ENCODE assay signal across 8 cellular contexts in the genomic region with DNA sequence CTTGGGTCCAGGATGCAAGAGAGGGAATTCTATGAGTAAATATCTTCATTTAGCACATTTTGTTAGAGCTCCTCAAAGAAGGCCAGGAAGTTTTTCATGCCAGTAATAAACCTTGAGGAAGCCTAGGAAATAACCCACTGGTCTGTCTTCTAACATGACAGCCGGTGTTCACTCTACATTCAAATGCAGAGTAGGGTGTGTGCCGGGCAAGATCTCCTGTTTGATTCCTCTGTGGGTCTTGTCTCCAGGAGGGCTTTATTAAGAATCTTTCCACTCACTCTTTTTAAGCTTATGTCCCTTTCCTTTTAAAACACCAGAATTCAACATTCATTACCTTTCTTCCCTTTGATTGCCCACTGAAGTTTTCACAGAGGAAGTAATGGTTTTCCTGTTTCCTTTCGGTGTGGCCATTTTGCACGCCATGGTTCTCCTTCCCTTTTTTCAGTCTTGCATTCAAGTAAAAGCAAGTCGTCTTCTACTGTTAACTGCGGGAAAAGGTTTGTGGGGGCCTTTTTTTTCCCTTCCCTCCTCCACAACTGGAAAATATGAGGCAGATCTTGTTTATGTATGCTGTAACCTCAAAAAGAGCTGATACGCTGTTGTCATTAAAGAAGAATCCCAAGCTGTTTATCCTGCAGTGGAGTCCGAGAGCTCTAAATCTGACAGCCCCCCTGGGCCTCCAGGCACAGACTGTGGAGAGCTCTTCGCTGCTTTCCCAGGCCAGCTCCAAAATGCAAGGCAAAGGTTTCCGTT. TPM values are rescaled to one million over a fixed set of nuclear protein-coding genes. Genes with fewer than 3 reads are reported as not detected.
DNase-seq lines count a peak whose midpoint lies in the region; ATAC-seq, FAIRE-seq and TF ChIP-seq lines count a peak whose summit lies in the region.

No MANE protein-coding gene starts in this region.

- no peak; a peak in 1 of 4 replicates for TF ChIP-seq RAD21 in H1 (IDR thresholded peaks at IDR 0.05 in 1 of 2, conservative IDR thresholded peaks at IDR 0.05 in 1 of 2; ENCODE audit: low read depth in 2 of 2, low read length in 2 of 2)

- H3K79me1 ChIP-seq in H1 (ENCODE audit: low read depth, low read length): no peaks in the 10 kb centered on the region

- H2AFZ ChIP-seq in H1 (ENCODE audit: low read length): no peak overlapping the region

- intact Hi-C loops in natural killer cell (cut with micrococcal nuclease): no loop called here

- no peaks in the 10 kb centered on the region for H3K36me3 ChIP-seq in H1 (ENCODE audit: control insufficient read depth in 2 of 4, insufficient read depth in 4 of 4, low read length in 3 of 4)
- H3K36me3 ChIP-seq in H7 (replicated peaks; ENCODE audit: control insufficient read depth, insufficient read depth, low read length): no peaks in the 10 kb centered on the region

- no peaks in the 10 kb centered on the region for H3K36me3 Mint-ChIP-seq in natural killer cell

- ATAC-seq in natural killer cell (peak in 1 of 3 donors; percentile 24), GM19397 (IDR thresholded peaks at IDR 0.05; ENCODE audit: unreplicated experiment) (no peak)

- H2AK5ac ChIP-seq in H1 (ENCODE audit: low read depth, low read length): no peak overlapping the region

- no peak for FAIRE-seq in H1 (lab: Jason Lieb, UNC)

- H3K23me2 ChIP-seq in H1 (ENCODE audit: low read depth, low read length): no peaks in the 10 kb centered on the region

- peak overlapping the region in 1 of 2 experiments; percentile 20; a peak in 3 of 4 replicates for H3K4me2 ChIP-seq in H1 (ENCODE audit: insufficient read depth in 1 of 2, low read depth in 2 of 2, low read length in 2 of 2)

- TF ChIP-seq POLR2A in H1 (IDR thresholded peaks at IDR 0.05; ENCODE audit: control extremely low read depth in 1 of 2, low read depth in 2 of 2, low read length in 2 of 2): no peak

- TF ChIP-seq CTCF in H1 (IDR thresholded peaks at IDR 0.05; ENCODE audit: control extremely low read depth in 1 of 3, insufficient read depth in 1 of 3, low read depth in 1 of 3, low read length in 3 of 3) (no peak), natural killer cell (IDR thresholded peaks at IDR 0.05) (no peak)

- H4K8ac ChIP-seq in H1 (ENCODE audit: extremely low read depth, insufficient read depth, low read length): no peak overlapping the region

- H3K14ac ChIP-seq in H1 (ENCODE audit: insufficient read length): no peak overlapping the region

- H3K4me1 Mint-ChIP-seq in natural killer cell: peaks cover 60 to 63% of the 10 kb centered on the region in 2 donors

- no peak overlapping the region; a peak in 1 of 8 replicates for H3K4me3 ChIP-seq in H1 (ENCODE audit: extremely low read depth in 1 of 4, insufficient read depth in 2 of 4, low read depth in 3 of 4, low read length in 4 of 4)
- no peak overlapping the region for H3K4me3 ChIP-seq in H7 (ENCODE audit: insufficient read depth, low read depth, low read length)

- no peak overlapping the region for H3K4ac ChIP-seq in H1 (replicated peaks; ENCODE audit: insufficient read length, low read depth, low read length)

- peaks cover 2 to 6% (median 4%) of the 10 kb centered on the region in 4 experiments; a peak in 3 of 7 replicates for H3K4me1 ChIP-seq in H1 (replicated peaks in 1 of 4; ENCODE audit: control insufficient read depth in 3 of 4, insufficient read depth in 4 of 4, low read length in 3 of 4)

- peak overlapping the region; percentile 75 to 77 for H3K27ac Mint-ChIP-seq in natural killer cell

- H2BK20ac ChIP-seq in H1 (ENCODE audit: low read length): no peak overlapping the region; the same call in 1 of the 2 replicates

- H2BK5ac ChIP-seq in H1 (ENCODE audit: low read depth, low read length): no peak overlapping the region

- DNase-seq in stimulated activated CD4-positive, alpha-beta T cell treated with anti-CD3 and anti-CD28 coated beads, Interleukin-15, amount 100 ng/mL, for 24 hours: peak; percentile 22
- no peak for DNase-seq in stimulated activated CD4-positive, alpha-beta T cell treated with anti-CD3 and anti-CD28 coated beads, Interleukin-4, amount 100 ng/mL, for 4 hours
- DNase-seq in SIG-M5 treated with dmso at 0.1 percent for 504 hours (lab: John Stamatoyannopoulos, UW; ENCODE audit: unreplicated experiment): peak; percentile 93
- DNase-seq in H1 (ENCODE audit: low read depth in 1 of 2, low spot score in 2 of 2): peak in 1 of 2 experiments; percentile 1
- no peak for DNase-seq in natural killer cell
- DNase-seq in H7: no peak
- DNase-seq in COR-L47 (lab: John Stamatoyannopoulos, UW): no peak

- H3K4me3 Mint-ChIP-seq in natural killer cell: peak overlapping the region; percentile 78

- no peak overlapping the region for H4K5ac ChIP-seq in H1 (ENCODE audit: insufficient read length, low read depth, low read length)

- H3K18ac ChIP-seq in H1 (ENCODE audit: extremely low read depth, low read length): no peak overlapping the region

- H3K9ac ChIP-seq in H1 (replicated peaks in 1 of 4; ENCODE audit: extremely low read depth in 1 of 4, low read depth in 3 of 4, low read length in 3 of 4): no peak overlapping the region

- H3K79me2 ChIP-seq in H1 (ENCODE audit: control insufficient read depth in 1 of 2, insufficient read depth in 2 of 2, low read length in 2 of 2): no peaks in the 10 kb centered on the region

- H3K23ac ChIP-seq in H1 (ENCODE audit: insufficient read length): no peak overlapping the region

- H3K9me3 ChIP-seq in H1 (ENCODE audit: insufficient read depth in 2 of 2, low read depth in 1 of 2, low read length in 1 of 2): no peaks in the 10 kb centered on the region

- H3K27me3 ChIP-seq in H1 (replicated peaks in 1 of 4; ENCODE audit: control insufficient read depth in 3 of 4, extremely low read depth in 1 of 4, insufficient read depth in 3 of 4, low read length in 3 of 4) (no peaks in the 10 kb centered on the region), H7 (ENCODE audit: control insufficient read depth, insufficient read depth, low read length) (no peaks in the 10 kb centered on the region)

- WGBS in H1 (ENCODE audit: extremely low coverage in 1 of 2, insufficient coverage in 1 of 2, insufficient read length in 1 of 2, insufficient replicate concordance in 2 of 2, low coverage in 1 of 2, low lambda C conversion rate in 2 of 2, missing lambda C conversion rate in 1 of 2), 2 experiments: 58% methylated on average over 10 of the region's 10 CpGs; no CpG with 5 or more reads in 1 of the 2 experiments

- H4K20me1 ChIP-seq in H1 (replicated peaks in 1 of 2; ENCODE audit: control insufficient read depth in 1 of 2, insufficient read depth in 2 of 2, low read length in 2 of 2): no peaks in the 10 kb centered on the region

- H2BK12ac ChIP-seq in H1 (ENCODE audit: low read depth, low read length): no peak overlapping the region

- no peak overlapping the region for H3K27ac ChIP-seq in H1 (ENCODE audit: low read depth, low read length)

- no peak for TF ChIP-seq EP300 in H1 (IDR thresholded peaks at IDR 0.05; ENCODE audit: borderline replicate concordance in 1 of 2, low read depth in 2 of 2, low read length in 2 of 2)

- H3K9me3 Mint-ChIP-seq in natural killer cell: no peaks in the 10 kb centered on the region

- H3K56ac ChIP-seq in H1 (replicated peaks; ENCODE audit: insufficient read length, low read depth, low read length): no peak overlapping the region

- no peak overlapping the region for H4K91ac ChIP-seq in H1 (replicated peaks; ENCODE audit: insufficient read length, low read length)

- CTCF ChIA-PET in H1 (lab: Charles Lee; ENCODE audit: partially characterized antibody): interaction anchor here (0.7 to 2.3 kb wide), 5 partner anchors 13 to 230 kb away, joined by 3 to 17 read pairs (median 3); no protein-coding TSS in a partner anchor

- no peaks in the 10 kb centered on the region for H3K27me3 Mint-ChIP-seq in natural killer cell (ENCODE audit: low read depth in 2 of 2)

- H2BK120ac ChIP-seq in H1 (replicated peaks; ENCODE audit: low read depth, low read length): no peak overlapping the region

- H2BK15ac ChIP-seq in H1 (ENCODE audit: low read length): no peak overlapping the region

- POLR2A ChIA-PET in H1 (lab: Charles Lee; ENCODE audit: partially characterized antibody): interaction anchor here (1.6 kb wide), 1 partner anchor 9 kb away, joined by 3 read pairs; no protein-coding TSS in a partner anchor

TF ChIP-seq in H1, 55 proteins besides CTCF, POLR2A, EP300 and RAD21:
- TF ChIP-seq YY1 (IDR thresholded peaks at IDR 0.05; ENCODE audit: low read depth, low read length) (peak; percentile 47; the same call in 1 of the 2 replicates), TBP (IDR thresholded peaks at IDR 0.05; ENCODE audit: low read depth, low read length) (no peak)
TF ChIP-seq in H1: peak in this region for 1.

RNA-seq across cellular contexts. Expression of a gene that starts 40.6 kb away (rescaled TPM):
- 0.09 and 0.33 TPM in 2 replicates for total RNA-seq in H1 (2021; fragmentation: NEBNext Ultra II Directional; extraction: Animal tissue kit (Norgen Biotek cat#: 25700))
- 0.06 TPM in 1 of 2 replicates, not detected in the other for polyA plus RNA-seq in H1 (2011; rRNA removed)
- polyA plus RNA-seq in H1 (2011; cell fraction: cytosol; rRNA removed): 0.13 TPM
- polyA plus RNA-seq in H1 (2011; cell fraction: nucleus; rRNA removed): not detected
- 0.41 to 1.3 TPM (median 0.62 TPM) in 4 replicates for polyA plus RNA-seq in H1 (2012, experiment 1 of 2)
- polyA plus RNA-seq in H1 (2012, experiment 2 of 2): not detected
- 0.08 TPM for polyA plus RNA-seq in H1 (2013, experiment 1 of 2)
- polyA plus RNA-seq in H1 (2013, experiment 2 of 2): 0.07 TPM
- polyA minus RNA-seq in H1 (2011; rRNA and poly(A)+ RNA removed): 0.09 TPM in 1 of 2 replicates, not detected in the other
- not detected for polyA minus RNA-seq in H1 (2011; cell fraction: cytosol; rRNA and poly(A)+ RNA removed)
- polyA minus RNA-seq in H1 (2011; cell fraction: nucleus; rRNA and poly(A)+ RNA removed): 0.30 TPM
- total RNA-seq in natural killer cell: under 1 TPM in 1 of 3 donors, not detected in 2; 0.12 TPM
- total RNA-seq in H7 (2014; rRNA removed; shearing (Covaris generic)): 0.07 and 0.30 TPM in 2 replicates

Comparison
In these comparisons a context has a peak if more than half of its experiments do, and no peak if none do; other contexts are left out.
1. DNase-seq: peak in stimulated activated CD4-positive, alpha-beta T cell treated with anti-CD3 and anti-CD28 coated beads, Interleukin-15, amount 100 ng/mL, for 24 hours (single experiment) and SIG-M5 treated with dmso at 0.1 percent for 504 hours (single experiment); none in stimulated activated CD4-positive, alpha-beta T cell treated with anti-CD3 and anti-CD28 coated beads, Interleukin-4, amount 100 ng/mL, for 4 hours (0 of 2), natural killer cell (single experiment), H7 (single experiment) and COR-L47 (single experiment).